In the genomic region with DNA sequence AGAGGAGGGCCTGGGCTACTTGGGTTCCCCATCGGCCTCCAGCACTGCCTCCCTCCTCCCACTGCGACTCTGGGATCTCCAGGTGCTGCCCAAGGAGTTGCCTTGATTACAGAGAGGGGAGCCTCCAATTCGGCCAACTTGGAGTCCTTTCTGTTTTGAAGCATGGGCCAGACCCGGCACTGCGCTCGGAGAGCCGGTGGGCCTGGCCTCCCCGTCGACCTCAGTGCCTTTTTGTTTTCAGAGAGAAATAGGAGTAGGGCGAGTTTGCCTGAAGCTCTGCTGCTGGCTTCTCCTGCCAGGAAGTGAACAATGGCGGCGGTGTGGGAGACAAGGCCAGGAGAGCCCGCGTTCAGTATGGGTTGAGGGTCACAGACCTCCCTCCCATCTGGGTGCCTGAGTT, we compare ENCODE assay signal across 12 cellular contexts. TPM values are rescaled to one million over a fixed set of nuclear protein-coding genes. Genes with fewer than 3 reads are reported as not detected.
DNase-seq lines count a peak whose midpoint lies in the region; ATAC-seq and TF ChIP-seq lines count a peak whose summit lies in the region.
"Had no signal": no experiment of that assay in that cellular context is flagged by ENCODE, and none has a peak within 500 bp of the region (broad histone marks: within the 10 kb centered on the region; RNA-seq: fewer than 3 reads in every experiment).

No MANE protein-coding gene starts in this region.

- no peak for TF ChIP-seq CTCF in brain microvascular endothelial cell (IDR thresholded peaks at IDR 0.05; ENCODE audit: low read depth, low read length, missing control alignments)
- TF ChIP-seq CTCF in neural crest cell (conservative IDR thresholded peaks at IDR 0.05): no peak

- H3K27me3 ChIP-seq in brain microvascular endothelial cell (replicated peaks): no peaks in the 10 kb centered on the region
- H3K27me3 ChIP-seq: left lung, pancreas had no signal

- peaks cover 91% of the 10 kb centered on the region for H3K36me3 Mint-ChIP-seq in stimulated activated naive CD8-positive, alpha-beta T cell treated with anti-CD3 and anti-CD28 coated beads, Interleukin-15, Interleukin-2, amounts not matched to agents 100 ng/mL and 50 ng/mL, for 24 hours (ENCODE audit: low read depth)
- H3K36me3 Mint-ChIP-seq in neural crest cell (ENCODE audit: low read depth): peaks cover 8% of the 10 kb centered on the region

- H3K27me3 Mint-ChIP-seq in stimulated activated naive CD8-positive, alpha-beta T cell treated with anti-CD3 and anti-CD28 coated beads, Interleukin-15, Interleukin-2, amounts not matched to agents 100 ng/mL and 50 ng/mL, for 24 hours: no peaks in the 10 kb centered on the region
- no peaks in the 10 kb centered on the region for H3K27me3 Mint-ChIP-seq in neural crest cell (ENCODE audit: low read depth)

- no peak for ATAC-seq in stimulated activated naive CD8-positive, alpha-beta T cell treated with anti-CD3 and anti-CD28 coated beads, Interleukin-15, Interleukin-2, amounts not matched to agents 100 U/mL and 50 U/mL, for 24 hours
- ATAC-seq in HG02763 (IDR thresholded peaks at IDR 0.05; ENCODE audit: unreplicated experiment): no peak
- ATAC-seq: activated CD4-positive, CD25-positive, alpha-beta regulatory T cell treated with anti-CD3 and anti-CD28 coated beads, Interleukin-2, amount 50 U/mL, for 24 hours; left lung; pancreas had no signal

- peak overlapping the region; percentile 97 for H3K27ac Mint-ChIP-seq in stimulated activated naive CD8-positive, alpha-beta T cell treated with anti-CD3 and anti-CD28 coated beads, Interleukin-15, Interleukin-2, amounts not matched to agents 100 ng/mL and 50 ng/mL, for 24 hours
- peak overlapping the region; percentile 95 for H3K27ac Mint-ChIP-seq in neural crest cell (ENCODE audit: unreplicated experiment)

- DNase-seq in stimulated activated naive CD8-positive, alpha-beta T cell treated with anti-CD3 and anti-CD28 coated beads, Interleukin-15, Interleukin-2, amounts not matched to agents 100 U/mL and 50 U/mL, for 24 hours: no peak
- no peak for DNase-seq in brain microvascular endothelial cell
- DNase-seq in neural crest cell (ENCODE audit: low read depth, low spot score): no peak
- no peak for DNase-seq in effector CD8-positive, alpha-beta T cell (lab: John Stamatoyannopoulos, UW)
- DNase-seq in NCI-H1048 (lab: John Stamatoyannopoulos, UW): no peak
- no peak for DNase-seq in mucosa of gallbladder (ENCODE audit: low spot score)
- DNase-seq: hippocampal formation, left lung, pancreas had no signal

- no peaks in the 10 kb centered on the region for H3K9me3 Mint-ChIP-seq in stimulated activated naive CD8-positive, alpha-beta T cell treated with anti-CD3 and anti-CD28 coated beads, Interleukin-15, Interleukin-2, amounts not matched to agents 100 ng/mL and 50 ng/mL, for 24 hours
- H3K9me3 Mint-ChIP-seq in neural crest cell: no peaks in the 10 kb centered on the region

- in situ Hi-C loops in brain microvascular endothelial cell (cut with HindIII; ENCODE audit: low pct_ligation_motif_present, low sequenced_read_pairs): loop anchor here (25.0 kb wide), 1 partner anchor 101 kb away; no protein-coding TSS in a partner anchor

- H3K27ac ChIP-seq in brain microvascular endothelial cell: peak overlapping the region; percentile 39

- no peak overlapping the region for H3K4me3 ChIP-seq in brain microvascular endothelial cell (ENCODE audit: low read depth, low read length)
- H3K4me3 ChIP-seq: left lung, pancreas had no signal

- H3K36me3 ChIP-seq in brain microvascular endothelial cell (replicated peaks): peaks cover 10% of the 10 kb centered on the region

- peaks cover 92% of the 10 kb centered on the region for H3K4me1 Mint-ChIP-seq in stimulated activated naive CD8-positive, alpha-beta T cell treated with anti-CD3 and anti-CD28 coated beads, Interleukin-15, Interleukin-2, amounts not matched to agents 100 ng/mL and 50 ng/mL, for 24 hours (ENCODE audit: low read depth)
- peaks cover 18% of the 10 kb centered on the region for H3K4me1 Mint-ChIP-seq in neural crest cell

- H3K4me3 Mint-ChIP-seq in stimulated activated naive CD8-positive, alpha-beta T cell treated with anti-CD3 and anti-CD28 coated beads, Interleukin-15, Interleukin-2, amounts not matched to agents 100 ng/mL and 50 ng/mL, for 24 hours: no peak overlapping the region
- H3K4me3 Mint-ChIP-seq in neural crest cell: no peak overlapping the region

RNA-seq across cellular contexts. Expression of gene EIF2D, which starts 24.4 kb away (rescaled TPM):
- 37.5 and 38.2 TPM in 2 replicates for total RNA-seq in neural crest cell
- total RNA-seq in mucosa of gallbladder: 41.2 TPM

RNA-seq across cellular contexts. Expression of gene DYRK3, which starts 47.4 kb away (rescaled TPM):
- total RNA-seq in neural crest cell (12.5 and 13.3 TPM in 2 replicates), mucosa of gallbladder (17.6 TPM)
